17 cellular contexts compared by ENCODE assay signal in the genomic region with DNA sequence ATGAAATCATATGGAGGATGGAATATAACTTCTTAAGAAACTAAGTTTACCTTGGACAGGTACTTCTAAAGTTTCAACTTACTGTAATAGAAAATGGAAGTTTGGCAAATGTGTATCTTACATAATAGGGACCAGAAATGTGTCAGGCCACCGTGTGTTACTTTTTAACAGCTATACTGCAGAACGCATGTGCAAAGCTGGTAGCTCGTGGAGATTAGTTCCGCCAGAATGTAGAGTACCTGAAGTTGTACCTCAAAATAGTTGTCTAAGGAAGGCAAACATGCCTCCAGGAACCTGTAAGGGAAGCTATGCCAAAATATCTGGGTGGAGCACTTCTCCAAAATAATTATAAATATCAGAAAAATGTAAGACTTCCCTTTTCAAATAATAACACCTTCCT.
"Had no signal": no experiment of that assay in that cellular context is flagged by ENCODE, and none has a peak within 500 bp of the region (broad histone marks: within the 10 kb centered on the region; RNA-seq: fewer than 3 reads in every experiment).

No MANE protein-coding gene starts in this region.

- H3K4me3 Mint-ChIP-seq: activated CD4-positive, alpha-beta T cell treated with anti-CD3 and anti-CD28 coated beads, Interleukin-2, amount 10 ng/mL, durations not matched to agents 7 days and 5 days; activated naive CD8-positive, alpha-beta T cell; activated T-cell treated with anti-CD3 and anti-CD28 coated beads, Interleukin-2, amount 50 U/mL, for 72 hours; natural killer cell treated with Interleukin-12 subunit alpha and Interleukin-12 subunit beta and Interleukin-15 and Interleukin-18, amount 100 ng/mL, for 72 hours; T-helper 1 cell treated with Interleukin-12 subunit alpha and Interleukin-12 subunit beta and Interleukin-4 antibody, amounts not matched to agents 30 μg/mL and 1 μg/mL, for 36 hours had no signal

- H3K36me3 Mint-ChIP-seq: activated naive CD8-positive, alpha-beta T cell; natural killer cell treated with Interleukin-12 subunit alpha and Interleukin-12 subunit beta and Interleukin-15 and Interleukin-18, amount 100 ng/mL, for 72 hours had no signal

- H3K27ac Mint-ChIP-seq: activated CD4-positive, alpha-beta T cell treated with anti-CD3 and anti-CD28 coated beads, Interleukin-2, amount 10 ng/mL, durations not matched to agents 7 days and 5 days; activated naive CD8-positive, alpha-beta T cell; activated T-cell treated with anti-CD3 and anti-CD28 coated beads, Interleukin-2, amount 50 U/mL, for 72 hours; natural killer cell treated with Interleukin-12 subunit alpha and Interleukin-12 subunit beta and Interleukin-15 and Interleukin-18, amount 100 ng/mL, for 72 hours; T-helper 1 cell treated with Interleukin-12 subunit alpha and Interleukin-12 subunit beta and Interleukin-4 antibody, amounts not matched to agents 30 μg/mL and 1 μg/mL, for 36 hours had no signal

- H3K4me1 Mint-ChIP-seq: activated CD4-positive, alpha-beta T cell treated with anti-CD3 and anti-CD28 coated beads, Interleukin-2, amount 10 ng/mL, durations not matched to agents 7 days and 5 days had no signal

- H3K27me3 ChIP-seq: cardiac muscle cell, thyroid gland, vagina had no signal

- H3K9me3 Mint-ChIP-seq: activated CD4-positive, alpha-beta T cell treated with anti-CD3 and anti-CD28 coated beads, Interleukin-2, amount 10 ng/mL, durations not matched to agents 7 days and 5 days; T-helper 1 cell treated with Interleukin-12 subunit alpha and Interleukin-12 subunit beta and Interleukin-4 antibody, amounts not matched to agents 30 μg/mL and 1 μg/mL, for 36 hours had no signal

- H3K36me3 ChIP-seq: cardiac muscle cell, thyroid gland, vagina had no signal

- H3K9me3 ChIP-seq: thyroid gland, vagina had no signal

- H3K4me1 ChIP-seq: thyroid gland had no signal

- DNase-seq: activated CD4-positive, alpha-beta T cell treated with anti-CD3 and anti-CD28 coated beads, Interleukin-2, amount 10 ng/mL, durations not matched to agents 7 days and 5 days; activated CD8-positive, alpha-beta memory T cell treated with anti-CD3 and anti-CD28 coated beads, Interleukin-2, amount 50 U/mL, for 4 hours; activated gamma-delta T cell treated with Interleukin-2 at 50 U/mL for 16 hours; activated T-cell treated with anti-CD3 and anti-CD28 coated beads, Interleukin-2, amount 50 U/mL, for 72 hours; dermis blood vessel endothelial cell; hypothalamus; occipital lobe; posterior cingulate gyrus; stimulated activated CD4-positive, alpha-beta T cell treated with anti-CD3 and anti-CD28 coated beads, Interleukin-2, amount 100 ng/mL, for 24 hours; stimulated activated naive CD4-positive, alpha-beta T cell treated with Interleukin-2 at 50 U/mL for 16 hours; thyroid gland had no signal

- ATAC-seq: activated CD4-positive, CD25-positive, alpha-beta regulatory T cell treated with anti-CD3 and anti-CD28 coated beads, Interleukin-2, amount 50 U/mL, for 24 hours; activated T-cell treated with anti-CD3 and anti-CD28 coated beads, Interleukin-2, amount 50 U/mL, for 72 hours; natural killer cell treated with Interleukin-12 subunit alpha and Interleukin-12 subunit beta and Interleukin-15 and Interleukin-18, amount 100 ng/mL, for 72 hours had no signal

- H3K27ac ChIP-seq: cardiac muscle cell, thyroid gland, vagina had no signal

- H3K4me3 ChIP-seq: cardiac muscle cell, thyroid gland, vagina had no signal

- H3K27me3 Mint-ChIP-seq: activated CD4-positive, alpha-beta T cell treated with anti-CD3 and anti-CD28 coated beads, Interleukin-2, amount 10 ng/mL, durations not matched to agents 7 days and 5 days; activated naive CD8-positive, alpha-beta T cell; natural killer cell treated with Interleukin-12 subunit alpha and Interleukin-12 subunit beta and Interleukin-15 and Interleukin-18, amount 100 ng/mL, for 72 hours had no signal
